8 cellular contexts compared by ENCODE assay signal in the genomic region with DNA sequence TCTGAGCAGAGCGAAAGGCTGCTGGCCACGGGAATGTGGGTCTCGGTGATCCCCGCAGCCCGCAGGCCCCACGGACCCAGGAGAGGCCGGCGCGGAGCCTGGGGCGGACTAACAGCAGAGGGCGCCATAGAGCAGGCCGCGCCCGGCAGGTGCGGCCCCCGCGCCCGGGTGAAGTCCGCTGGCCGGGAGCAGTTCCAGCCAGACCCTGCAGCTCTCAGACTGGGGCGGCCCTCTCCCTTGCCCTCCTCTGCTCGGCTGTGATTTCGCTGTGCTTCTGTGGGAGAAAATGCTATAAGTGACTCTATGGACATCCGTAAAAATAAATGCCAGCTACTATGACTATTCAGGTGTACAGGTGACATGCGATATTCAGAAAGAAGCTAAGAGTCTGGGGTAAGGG.
DNase-seq lines count a peak whose midpoint lies in the region; ATAC-seq and TF ChIP-seq lines count a peak whose summit lies in the region.

No MANE protein-coding gene starts in this region.

- no peak for ATAC-seq in GM19455 (IDR thresholded peaks at IDR 0.05; ENCODE audit: unreplicated experiment)

- peak; percentile 89 for TF ChIP-seq CTCF in astrocyte of the spinal cord (IDR thresholded peaks at IDR 0.05; ENCODE audit: low read depth, low read length)

- no peak overlapping the region for H3K4me3 ChIP-seq in astrocyte of the spinal cord (ENCODE audit: low read depth, low read length)

- in situ Hi-C loops in astrocyte of the spinal cord (cut with HindIII; ENCODE audit: low sequenced_read_pairs), result no loop called here

- DNase-seq in NCI-H1417 (lab: John Stamatoyannopoulos, UW), result peak; percentile 8 to 40 (median 35)
- no peak for DNase-seq in NCI-H1417 treated with DMSO at 0.1 percent for 48 hours (lab: John Stamatoyannopoulos, UW)
- peak; percentile 76 for DNase-seq in HuH-7 (ENCODE audit: low spot score)
- DNase-seq in T-helper 9 cell, result peak; percentile 59
- peak; percentile 15 for DNase-seq in astrocyte of the spinal cord (ENCODE audit: low read depth, low spot score)
- DNase-seq in islet precursor cell, result peak; percentile 75
- peak; percentile 73 for DNase-seq in stimulated activated CD4-positive, alpha-beta T cell treated with anti-CD3 and anti-CD28 coated beads, Interleukin-2, amount 100 ng/mL, for 24 hours
